Comparison of ENCODE assay signal across 2 cellular contexts in the genomic region with DNA sequence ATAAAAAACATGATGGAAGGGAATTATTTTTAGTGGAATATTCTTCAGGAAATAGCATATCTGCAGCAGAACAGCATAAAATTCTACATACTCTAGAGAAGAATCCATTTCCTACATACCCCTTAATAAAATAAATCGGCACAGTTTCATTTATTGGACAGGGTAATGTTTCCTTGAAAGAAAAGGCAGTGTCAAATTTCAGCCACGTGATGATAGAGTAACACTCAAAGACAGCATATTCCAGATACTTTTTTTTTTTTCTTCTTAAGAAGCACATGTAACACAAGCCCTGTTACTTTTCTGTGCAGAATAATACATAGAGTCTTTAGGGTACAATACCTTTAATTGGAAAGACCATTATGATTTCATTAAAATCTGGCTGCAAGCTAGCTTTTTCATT.
TF ChIP-seq lines count a peak whose summit lies in the region.

No MANE protein-coding gene starts in this region.

TF ChIP-seq in SK-N-SH treated with all-trans-retinoic acid at 6 μM for 48 hours, 23 proteins besides CTCF, POLR2A, EP300 and RAD21:
- TF ChIP-seq ESRRG (CRISPR knock-in tag; IDR thresholded peaks at IDR 0.05) (no peak), RARB (CRISPR knock-in tag; IDR thresholded peaks at IDR 0.05) (no peak), ARNTL (CRISPR knock-in tag; IDR thresholded peaks at IDR 0.05; ENCODE audit: borderline replicate concordance, low read depth) (no peak), OSR1 (CRISPR knock-in tag; IDR thresholded peaks at IDR 0.05) (no peak)
- TF ChIP-seq, protein P1, sequence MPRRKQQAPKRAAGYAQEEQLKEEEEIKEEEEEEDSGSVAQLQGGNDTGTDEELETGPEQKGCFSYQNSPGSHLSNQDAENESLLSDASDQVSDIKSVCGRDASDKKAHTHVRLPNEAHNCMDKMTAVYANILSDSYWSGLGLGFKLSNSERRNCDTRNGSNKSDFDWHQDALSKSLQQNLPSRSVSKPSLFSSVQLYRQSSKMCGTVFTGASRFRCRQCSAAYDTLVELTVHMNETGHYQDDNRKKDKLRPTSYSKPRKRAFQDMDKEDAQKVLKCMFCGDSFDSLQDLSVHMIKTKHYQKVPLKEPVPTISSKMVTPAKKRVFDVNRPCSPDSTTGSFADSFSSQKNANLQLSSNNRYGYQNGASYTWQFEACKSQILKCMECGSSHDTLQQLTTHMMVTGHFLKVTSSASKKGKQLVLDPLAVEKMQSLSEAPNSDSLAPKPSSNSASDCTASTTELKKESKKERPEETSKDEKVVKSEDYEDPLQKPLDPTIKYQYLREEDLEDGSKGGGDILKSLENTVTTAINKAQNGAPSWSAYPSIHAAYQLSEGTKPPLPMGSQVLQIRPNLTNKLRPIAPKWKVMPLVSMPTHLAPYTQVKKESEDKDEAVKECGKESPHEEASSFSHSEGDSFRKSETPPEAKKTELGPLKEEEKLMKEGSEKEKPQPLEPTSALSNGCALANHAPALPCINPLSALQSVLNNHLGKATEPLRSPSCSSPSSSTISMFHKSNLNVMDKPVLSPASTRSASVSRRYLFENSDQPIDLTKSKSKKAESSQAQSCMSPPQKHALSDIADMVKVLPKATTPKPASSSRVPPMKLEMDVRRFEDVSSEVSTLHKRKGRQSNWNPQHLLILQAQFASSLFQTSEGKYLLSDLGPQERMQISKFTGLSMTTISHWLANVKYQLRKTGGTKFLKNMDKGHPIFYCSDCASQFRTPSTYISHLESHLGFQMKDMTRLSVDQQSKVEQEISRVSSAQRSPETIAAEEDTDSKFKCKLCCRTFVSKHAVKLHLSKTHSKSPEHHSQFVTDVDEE (CRISPR knock-in tag; IDR thresholded peaks at IDR 0.05), result no peak
TF ChIP-seq in SK-N-SH treated with all-trans-retinoic acid at 6 μM for 48 hours: peak in this region for 0.

TF ChIP-seq in SK-N-SH, 30 proteins besides CTCF, POLR2A, EP300 and RAD21:
- no peak for TF ChIP-seq FOXM1 (IDR thresholded peaks at IDR 0.05; ENCODE audit: low read depth)
- TF ChIP-seq NFIC (IDR thresholded peaks at IDR 0.05; ENCODE audit: borderline replicate concordance), result no peak
- no peak for TF ChIP-seq POLR2AphosphoS5 (IDR thresholded peaks at IDR 0.05; ENCODE audit: low read depth, low read length)
- TF ChIP-seq, protein P2, sequence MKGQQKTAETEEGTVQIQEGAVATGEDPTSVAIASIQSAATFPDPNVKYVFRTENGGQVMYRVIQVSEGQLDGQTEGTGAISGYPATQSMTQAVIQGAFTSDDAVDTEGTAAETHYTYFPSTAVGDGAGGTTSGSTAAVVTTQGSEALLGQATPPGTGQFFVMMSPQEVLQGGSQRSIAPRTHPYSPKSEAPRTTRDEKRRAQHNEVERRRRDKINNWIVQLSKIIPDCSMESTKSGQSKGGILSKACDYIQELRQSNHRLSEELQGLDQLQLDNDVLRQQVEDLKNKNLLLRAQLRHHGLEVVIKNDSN (IDR thresholded peaks at IDR 0.05; ENCODE audit: borderline replicate concordance, low read depth), result no peak
- TF ChIP-seq TCF12 (IDR thresholded peaks at IDR 0.05), result no peak
- TF ChIP-seq, protein P3, sequence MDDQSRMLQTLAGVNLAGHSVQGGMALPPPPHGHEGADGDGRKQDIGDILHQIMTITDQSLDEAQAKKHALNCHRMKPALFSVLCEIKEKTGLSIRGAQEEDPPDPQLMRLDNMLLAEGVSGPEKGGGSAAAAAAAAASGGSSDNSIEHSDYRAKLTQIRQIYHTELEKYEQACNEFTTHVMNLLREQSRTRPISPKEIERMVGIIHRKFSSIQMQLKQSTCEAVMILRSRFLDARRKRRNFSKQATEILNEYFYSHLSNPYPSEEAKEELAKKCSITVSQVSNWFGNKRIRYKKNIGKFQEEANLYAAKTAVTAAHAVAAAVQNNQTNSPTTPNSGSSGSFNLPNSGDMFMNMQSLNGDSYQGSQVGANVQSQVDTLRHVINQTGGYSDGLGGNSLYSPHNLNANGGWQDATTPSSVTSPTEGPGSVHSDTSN (IDR thresholded peaks at IDR 0.05), result no peak
- no peak for TF ChIP-seq RXRA (IDR thresholded peaks at IDR 0.05; ENCODE audit: borderline replicate concordance, low read depth)
- TF ChIP-seq, protein P4, sequence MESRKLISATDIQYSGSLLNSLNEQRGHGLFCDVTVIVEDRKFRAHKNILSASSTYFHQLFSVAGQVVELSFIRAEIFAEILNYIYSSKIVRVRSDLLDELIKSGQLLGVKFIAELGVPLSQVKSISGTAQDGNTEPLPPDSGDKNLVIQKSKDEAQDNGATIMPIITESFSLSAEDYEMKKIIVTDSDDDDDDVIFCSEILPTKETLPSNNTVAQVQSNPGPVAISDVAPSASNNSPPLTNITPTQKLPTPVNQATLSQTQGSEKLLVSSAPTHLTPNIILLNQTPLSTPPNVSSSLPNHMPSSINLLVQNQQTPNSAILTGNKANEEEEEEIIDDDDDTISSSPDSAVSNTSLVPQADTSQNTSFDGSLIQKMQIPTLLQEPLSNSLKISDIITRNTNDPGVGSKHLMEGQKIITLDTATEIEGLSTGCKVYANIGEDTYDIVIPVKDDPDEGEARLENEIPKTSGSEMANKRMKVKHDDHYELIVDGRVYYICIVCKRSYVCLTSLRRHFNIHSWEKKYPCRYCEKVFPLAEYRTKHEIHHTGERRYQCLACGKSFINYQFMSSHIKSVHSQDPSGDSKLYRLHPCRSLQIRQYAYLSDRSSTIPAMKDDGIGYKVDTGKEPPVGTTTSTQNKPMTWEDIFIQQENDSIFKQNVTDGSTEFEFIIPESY (IDR thresholded peaks at IDR 0.05; ENCODE audit: borderline replicate concordance, low read depth), result no peak
- TF ChIP-seq CHD2 (IDR thresholded peaks at IDR 0.05; ENCODE audit: low read length, partially characterized antibody), result no peak
- no peak for TF ChIP-seq JUND (IDR thresholded peaks at IDR 0.05)
- TF ChIP-seq SIN3A (IDR thresholded peaks at IDR 0.05; ENCODE audit: borderline replicate concordance, low read depth, low read length), result no peak
- TF ChIP-seq TAF1 (IDR thresholded peaks at IDR 0.05; ENCODE audit: borderline replicate concordance, low read depth, low read length), result no peak
- TF ChIP-seq SMC3 (IDR thresholded peaks at IDR 0.05; ENCODE audit: low read depth, low read length), result no peak
- TF ChIP-seq GABPA (IDR thresholded peaks at IDR 0.05; ENCODE audit: low read depth), result no peak
- no peak for TF ChIP-seq FOSL2 (IDR thresholded peaks at IDR 0.05; ENCODE audit: borderline replicate concordance, low read depth)
- TF ChIP-seq MXI1 (IDR thresholded peaks at IDR 0.05; ENCODE audit: low read depth, low read length), result no peak
TF ChIP-seq in SK-N-SH: peak in this region for 0.
